ENCODE assay signal across 13 cellular contexts in the genomic region with DNA sequence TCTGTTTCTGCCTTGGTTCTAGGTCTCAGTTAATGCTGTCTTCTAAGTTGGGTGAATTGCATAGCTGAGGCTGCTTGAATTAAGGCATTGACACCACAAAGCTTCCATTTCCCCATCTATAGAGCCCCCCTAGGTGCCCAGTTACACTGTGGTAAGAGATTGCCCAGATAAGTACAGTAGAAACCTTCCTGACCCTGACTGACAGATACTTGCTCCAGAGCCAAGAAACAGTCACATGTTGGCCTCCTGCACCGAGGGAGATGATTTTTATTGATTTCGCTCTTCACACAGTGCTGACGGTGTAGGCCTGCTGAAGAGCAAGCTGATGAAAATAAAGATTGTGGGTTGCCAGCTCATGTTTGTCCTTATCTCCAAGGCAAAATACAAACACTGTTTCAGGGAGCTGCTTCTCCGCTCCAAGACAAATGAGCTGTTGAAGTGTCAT.
DNase-seq lines count a peak whose midpoint lies in the region; ATAC-seq and TF ChIP-seq lines count a peak whose summit lies in the region.
"Had no signal": no experiment of that assay in that cellular context is flagged by ENCODE, and none has a peak within 500 bp of the region (broad histone marks: within the 10 kb centered on the region; RNA-seq: fewer than 3 reads in every experiment).

No MANE protein-coding gene starts in this region.

- H3K9me3 Mint-ChIP-seq in glutamatergic neuron (ENCODE audit: unreplicated experiment): no peaks in the 10 kb centered on the region
- H3K9me3 Mint-ChIP-seq: IgD-negative memory B cell had no signal

- peaks cover 2 to 38% (median 29%) of the 10 kb centered on the region in 5 donors for H3K4me1 ChIP-seq in subcutaneous abdominal adipose tissue (ENCODE audit: control insufficient read depth in 5 of 5, insufficient read depth in 5 of 5, low read length in 5 of 5)
- H3K4me1 ChIP-seq: HAP-1, SJCRH30 had no signal

- DNase-seq in NCI-H2196 (lab: John Stamatoyannopoulos, UW; ENCODE audit: unreplicated experiment) (peak; percentile 19), NCI-H2196 treated with DMSO at 0.1 percent for 48 hours (lab: John Stamatoyannopoulos, UW; ENCODE audit: unreplicated experiment) (no peak), glutamatergic neuron (peak; percentile 18), midbrain (lab: John Stamatoyannopoulos, UW) (no peak), HuH-7.5 (ENCODE audit: low spot score) (no peak)
- no peak for DNase-seq in activated effector memory CD4-positive, alpha-beta T cell treated with Interleukin-2 at 50 U/mL for 16 hours
- DNase-seq: activated T-cell treated with anti-CD3 and anti-CD28 coated beads, Interleukin-2, amount 50 U/mL, for 72 hours; SJCRH30; stimulated activated CD4-positive, alpha-beta T cell treated with anti-CD3 and anti-CD28 coated beads, Interleukin-12 subunit alpha, Interleukin-12 subunit beta, amount 100 ng/mL, for 4 hours had no signal

- H3K9ac ChIP-seq in subcutaneous abdominal adipose tissue (ENCODE audit: low read length in 5 of 5): no peak overlapping the region

- no peaks in the 10 kb centered on the region for H3K36me3 Mint-ChIP-seq in glutamatergic neuron (ENCODE audit: unreplicated experiment)

- H3K36me3 ChIP-seq in subcutaneous abdominal adipose tissue (ENCODE audit: control insufficient read depth in 5 of 5, insufficient read depth in 5 of 5, low read length in 5 of 5): no peaks in the 10 kb centered on the region
- H3K36me3 ChIP-seq: HAP-1, SJCRH30 had no signal

- H3K9me3 ChIP-seq in subcutaneous abdominal adipose tissue (ENCODE audit: control insufficient read depth in 5 of 5, low read length in 5 of 5): no peaks in the 10 kb centered on the region
- H3K9me3 ChIP-seq: HAP-1, SJCRH30 had no signal

- H3K4me3 ChIP-seq in subcutaneous abdominal adipose tissue (ENCODE audit: low read depth in 1 of 5, low read length in 5 of 5): no peak overlapping the region
- H3K4me3 ChIP-seq: HAP-1, SJCRH30 had no signal

- H3K27me3 Mint-ChIP-seq in glutamatergic neuron (ENCODE audit: unreplicated experiment): no peaks in the 10 kb centered on the region
- H3K27me3 Mint-ChIP-seq: IgD-negative memory B cell had no signal

- peak overlapping the region; percentile 28 for H3K27ac Mint-ChIP-seq in glutamatergic neuron (ENCODE audit: unreplicated experiment)
- H3K27ac Mint-ChIP-seq: activated T-cell treated with anti-CD3 and anti-CD28 coated beads, Interleukin-2, amount 50 U/mL, for 72 hours; IgD-negative memory B cell had no signal

- peaks cover 17% of the 10 kb centered on the region for H3K4me1 Mint-ChIP-seq in glutamatergic neuron (ENCODE audit: low read depth, unreplicated experiment)

- H3K27me3 ChIP-seq in subcutaneous abdominal adipose tissue (ENCODE audit: control insufficient read depth in 5 of 5, insufficient read depth in 4 of 5, low read length in 5 of 5): no peaks in the 10 kb centered on the region
- H3K27me3 ChIP-seq: SJCRH30 had no signal

- TF ChIP-seq CTCF in glutamatergic neuron (IDR thresholded peaks at IDR 0.05; ENCODE audit: partially characterized antibody, unreplicated experiment): no peak

- peak; percentile 91 for ATAC-seq in SK-N-SH treated with all-trans-retinoic acid at 6 μM for 48 hours
- ATAC-seq: activated T-cell treated with anti-CD3 and anti-CD28 coated beads, Interleukin-2, amount 50 U/mL, for 72 hours had no signal

- H3K27ac ChIP-seq in subcutaneous abdominal adipose tissue (ENCODE audit: low read depth, low read length): peak overlapping the region; percentile 39
- H3K27ac ChIP-seq: SJCRH30 had no signal

- peak overlapping the region; percentile 5 for H3K4me3 Mint-ChIP-seq in glutamatergic neuron (ENCODE audit: unreplicated experiment)
- H3K4me3 Mint-ChIP-seq: activated T-cell treated with anti-CD3 and anti-CD28 coated beads, Interleukin-2, amount 50 U/mL, for 72 hours; IgD-negative memory B cell had no signal

TF ChIP-seq in SK-N-SH treated with all-trans-retinoic acid at 6 μM for 48 hours, 23 proteins besides CTCF, POLR2A, EP300 and RAD21:
- no peak for TF ChIP-seq TOX (CRISPR knock-in tag; IDR thresholded peaks at IDR 0.05; ENCODE audit: borderline replicate concordance)
- peak; percentile 65 for TF ChIP-seq ISL1 (CRISPR knock-in tag; IDR thresholded peaks at IDR 0.05)
- TF ChIP-seq ZC3H10 (CRISPR knock-in tag; IDR thresholded peaks at IDR 0.05): no peak
- TF ChIP-seq, protein P1, sequence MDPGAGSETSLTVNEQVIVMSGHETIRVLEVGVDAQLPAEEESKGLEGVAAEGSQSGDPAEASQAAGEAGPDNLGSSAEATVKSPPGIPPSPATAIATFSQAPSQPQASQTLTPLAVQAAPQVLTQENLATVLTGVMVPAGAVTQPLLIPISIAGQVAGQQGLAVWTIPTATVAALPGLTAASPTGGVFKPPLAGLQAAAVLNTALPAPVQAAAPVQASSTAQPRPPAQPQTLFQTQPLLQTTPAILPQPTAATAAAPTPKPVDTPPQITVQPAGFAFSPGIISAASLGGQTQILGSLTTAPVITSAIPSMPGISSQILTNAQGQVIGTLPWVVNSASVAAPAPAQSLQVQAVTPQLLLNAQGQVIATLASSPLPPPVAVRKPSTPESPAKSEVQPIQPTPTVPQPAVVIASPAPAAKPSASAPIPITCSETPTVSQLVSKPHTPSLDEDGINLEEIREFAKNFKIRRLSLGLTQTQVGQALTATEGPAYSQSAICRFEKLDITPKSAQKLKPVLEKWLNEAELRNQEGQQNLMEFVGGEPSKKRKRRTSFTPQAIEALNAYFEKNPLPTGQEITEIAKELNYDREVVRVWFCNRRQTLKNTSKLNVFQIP (CRISPR knock-in tag; IDR thresholded peaks at IDR 0.05; ENCODE audit: borderline replicate concordance, low read depth): no peak
- no peak for TF ChIP-seq ZNF70 (CRISPR knock-in tag; IDR thresholded peaks at IDR 0.05)
- TF ChIP-seq, protein P2, sequence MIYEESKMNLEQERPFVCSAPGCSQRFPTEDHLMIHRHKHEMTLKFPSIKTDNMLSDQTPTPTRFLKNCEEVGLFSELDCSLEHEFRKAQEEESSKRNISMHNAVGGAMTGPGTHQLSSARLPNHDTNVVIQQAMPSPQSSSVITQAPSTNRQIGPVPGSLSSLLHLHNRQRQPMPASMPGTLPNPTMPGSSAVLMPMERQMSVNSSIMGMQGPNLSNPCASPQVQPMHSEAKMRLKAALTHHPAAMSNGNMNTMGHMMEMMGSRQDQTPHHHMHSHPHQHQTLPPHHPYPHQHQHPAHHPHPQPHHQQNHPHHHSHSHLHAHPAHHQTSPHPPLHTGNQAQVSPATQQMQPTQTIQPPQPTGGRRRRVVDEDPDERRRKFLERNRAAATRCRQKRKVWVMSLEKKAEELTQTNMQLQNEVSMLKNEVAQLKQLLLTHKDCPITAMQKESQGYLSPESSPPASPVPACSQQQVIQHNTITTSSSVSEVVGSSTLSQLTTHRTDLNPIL (CRISPR knock-in tag; IDR thresholded peaks at IDR 0.05; ENCODE audit: low read depth): no peak
- TF ChIP-seq TCF4 (CRISPR knock-in tag; IDR thresholded peaks at IDR 0.05; ENCODE audit: borderline replicate concordance): peak; percentile 63; the same call in 1 of the 2 replicates
- TF ChIP-seq ARNTL (CRISPR knock-in tag; IDR thresholded peaks at IDR 0.05; ENCODE audit: borderline replicate concordance, low read depth): no peak
- TF ChIP-seq ZNF565 (CRISPR knock-in tag; conservative IDR thresholded peaks at IDR 0.05; ENCODE audit: low read depth): no peak
- TF ChIP-seq GLIS3 (CRISPR knock-in tag; IDR thresholded peaks at IDR 0.05): no peak
- no peak for TF ChIP-seq ZFP3 (CRISPR knock-in tag; IDR thresholded peaks at IDR 0.05)
- no peak for TF ChIP-seq ZFP30 (CRISPR knock-in tag; IDR thresholded peaks at IDR 0.05)
- no peak for TF ChIP-seq OSR1 (CRISPR knock-in tag; IDR thresholded peaks at IDR 0.05)

Comparison
In these comparisons a context has a peak if more than half of its experiments do, and no peak if none do; other contexts are left out.
1. DNase-seq: peak in NCI-H2196 (single experiment) and glutamatergic neuron (single experiment); none in NCI-H2196 treated with DMSO at 0.1 percent for 48 hours (single experiment), midbrain (single experiment), HuH-7.5 (single experiment) and activated effector memory CD4-positive, alpha-beta T cell treated with Interleukin-2 at 50 U/mL for 16 hours (single experiment).